ENCODE assay signal across 12 cellular contexts in genomic region chr2:109466674-109467575, GRCh38.
DNase-seq lines count a peak whose midpoint lies in the region; ATAC-seq, FAIRE-seq and TF ChIP-seq lines count a peak whose summit lies in the region.
"Had no signal": no experiment of that assay in that cellular context is flagged by ENCODE, and none has a peak within 500 bp of the region (broad histone marks: within the 10 kb centered on the region; RNA-seq: fewer than 3 reads in every experiment).

No MANE protein-coding gene starts in this region.

- no peak overlapping the region for H2AFZ ChIP-seq in osteoblast (ENCODE audit: low read length)

- H3K4me2 ChIP-seq in osteoblast (ENCODE audit: insufficient read depth, low read length), result peak overlapping the region; percentile 26

- H3K4me3 ChIP-seq in BJ (ENCODE audit: low read depth, low read length), result no peak overlapping the region
- no peak overlapping the region for H3K4me3 ChIP-seq in fibroblast of the aortic adventitia (ENCODE audit: low read depth, low read length)
- H3K4me3 ChIP-seq in osteoblast (ENCODE audit: insufficient read depth, low read length), result no peak overlapping the region
- H3K4me3 ChIP-seq: prostate gland had no signal

- H4K20me1 ChIP-seq in osteoblast (ENCODE audit: insufficient read depth, low read length), result no peaks in the 10 kb centered on the region

- H3K4me1 ChIP-seq in osteoblast (ENCODE audit: insufficient read depth, low read length), result peaks cover 24% of the 10 kb centered on the region
- H3K4me1 ChIP-seq: prostate gland had no signal

- CTCF ChIA-PET in BJ (lab: Yijun Ruan, JAX), result interaction anchor here (0.9 kb wide), 1 partner anchor 19 kb away, joined by 3 read pairs; no protein-coding TSS in a partner anchor

- ATAC-seq in HG02884 (IDR thresholded peaks at IDR 0.05; ENCODE audit: unreplicated experiment), result no peak
- ATAC-seq: T-cell had no signal

- no peak for FAIRE-seq in RCC 7860 (lab: Jason Lieb, UNC)

- H3K27ac ChIP-seq in osteoblast (ENCODE audit: low read depth, low read length), result peak overlapping the region; percentile 2
- H3K27ac ChIP-seq: prostate gland had no signal

- peak; percentile 6; the same call in 1 of the 2 replicates for TF ChIP-seq CTCF in BJ (IDR thresholded peaks at IDR 0.05; ENCODE audit: insufficient read depth, low read depth, low read length)
- no peak for TF ChIP-seq CTCF in fibroblast of the aortic adventitia (IDR thresholded peaks at IDR 0.05; ENCODE audit: insufficient read depth, low read length)
- no peak for TF ChIP-seq CTCF in osteoblast (IDR thresholded peaks at IDR 0.05; ENCODE audit: extremely low read depth, low read depth, low read length)

- POLR2A ChIA-PET in BJ (lab: Charles Lee), result no interaction called here

- no peaks in the 10 kb centered on the region for H3K79me2 ChIP-seq in osteoblast (ENCODE audit: insufficient read depth, low read length)

- no peaks in the 10 kb centered on the region for H3K27me3 ChIP-seq in BJ (ENCODE audit: control insufficient read depth, insufficient read depth, low read length)
- H3K27me3 ChIP-seq in osteoblast (ENCODE audit: insufficient read depth, low read length), result no peaks in the 10 kb centered on the region

- DNase-seq in BJ (ENCODE audit: low read depth) (no peak), RCC 7860 (ENCODE audit: low spot score) (peak; percentile 57), fibroblast of the aortic adventitia (ENCODE audit: low read depth) (peak; percentile 34), osteoblast (ENCODE audit: insufficient read length, low spot score, missing footprints) (peak; percentile 93), DMS114 treated with DMSO at 0.1 percent for 48 hours (lab: John Stamatoyannopoulos, UW; ENCODE audit: unreplicated experiment) (no peak)
- no peak for DNase-seq in stimulated activated naive CD4-positive, alpha-beta T cell treated with Interleukin-2 at 50 U/mL for 16 hours (lab: John Stamatoyannopoulos, UW)
- DNase-seq in NK-92 treated with Interleukin-12 subunit alpha and Interleukin-12 subunit beta, amount 100 ng/mL, for 24 hours (lab: John Stamatoyannopoulos, UW), result no peak
- DNase-seq: NCI-H345, T-cell had no signal

- H3K36me3 ChIP-seq in BJ (ENCODE audit: control insufficient read depth, insufficient read depth, low read length) (no peaks in the 10 kb centered on the region), osteoblast (ENCODE audit: insufficient read depth, low read length) (no peaks in the 10 kb centered on the region)
- H3K36me3 ChIP-seq: prostate gland had no signal

- no peaks in the 10 kb centered on the region for H3K9me3 ChIP-seq in osteoblast (ENCODE audit: low read depth, low read length)
- H3K9me3 ChIP-seq: Caco-2, prostate gland had no signal

Comparison
In these comparisons a context has a peak if more than half of its experiments do, and no peak if none do; other contexts are left out.
1. DNase-seq: peak in RCC 7860 (single experiment), fibroblast of the aortic adventitia (single experiment) and osteoblast (single experiment); none in BJ (single experiment), DMS114 treated with DMSO at 0.1 percent for 48 hours (single experiment), stimulated activated naive CD4-positive, alpha-beta T cell treated with Interleukin-2 at 50 U/mL for 16 hours (single experiment) and NK-92 treated with Interleukin-12 subunit alpha and Interleukin-12 subunit beta, amount 100 ng/mL, for 24 hours (single experiment).